23 cellular contexts compared by ENCODE assay signal in the genomic region with DNA sequence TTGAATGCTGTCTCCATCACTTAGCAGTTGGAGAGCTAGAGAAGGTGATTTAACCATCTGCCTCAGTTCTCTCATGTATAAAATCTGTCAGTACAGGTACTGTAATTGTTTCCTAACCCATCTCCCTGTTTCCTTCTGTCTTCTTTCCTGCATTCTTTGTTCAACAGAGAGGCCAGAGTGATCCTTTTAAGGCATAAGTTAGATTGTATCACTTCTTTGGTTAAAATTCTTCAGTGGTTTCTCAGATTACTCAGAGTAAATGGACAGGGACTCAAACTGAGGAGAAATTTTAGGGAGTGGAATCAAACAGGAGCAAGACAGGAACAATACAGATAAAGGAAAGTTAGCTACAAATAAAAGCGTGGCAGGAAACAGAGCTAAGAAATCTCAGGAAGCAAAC. TPM values are rescaled to one million over a fixed set of nuclear protein-coding genes. Genes with fewer than 3 reads are reported as not detected.
DNase-seq lines count a peak whose midpoint lies in the region; ATAC-seq, FAIRE-seq and TF ChIP-seq lines count a peak whose summit lies in the region.
"Had no signal": no experiment of that assay in that cellular context is flagged by ENCODE, and none has a peak within 500 bp of the region (broad histone marks: within the 10 kb centered on the region; RNA-seq: fewer than 3 reads in every experiment).

No MANE protein-coding gene starts in this region.

- FAIRE-seq in astrocyte (lab: Jason Lieb, UNC), result peak; percentile 76
- FAIRE-seq: A549, D721Med, G401.6, GM12892, GM18507, RCC 7860 had no signal

- DNase-seq in ELR (ENCODE audit: low read depth) (peak; percentile 29), M059J (ENCODE audit: low read depth) (peak; percentile 72), astrocyte (ENCODE audit: low read depth) (peak; percentile 42), osteoblast (ENCODE audit: insufficient read length, low spot score, missing footprints) (no peak), mesothelial cell of epicardium (ENCODE audit: low spot score in 2 of 2, unreplicated experiment in 2 of 2) (no peak), HuH-7.5 (ENCODE audit: low spot score) (no peak), MM.1S (no peak)
- DNase-seq: BE2C, DMS53, KBM-7, MV-4-11, NCI-H1105 treated with DMSO at 0.1 percent for 48 hours, NCI-H2029 treated with DMSO at 0.1 percent for 48 hours, NCI-H2171 treated with DMSO at 0.1 percent for 48 hours, NCI-H526, SJCRH30 had no signal

- H3K9me3 Mint-ChIP-seq in astrocyte (ENCODE audit: unreplicated experiment) (peaks cover 4% of the 10 kb centered on the region), mesothelial cell of epicardium (peaks cover 30% of the 10 kb centered on the region)

- ATAC-seq in GM21390 (IDR thresholded peaks at IDR 0.05; ENCODE audit: unreplicated experiment), result no peak
- ATAC-seq: A549 had no signal

- no peaks in the 10 kb centered on the region for H4K20me1 ChIP-seq in astrocyte (ENCODE audit: insufficient read depth, low read length)
- no peaks in the 10 kb centered on the region for H4K20me1 ChIP-seq in osteoblast (ENCODE audit: insufficient read depth, low read length)
- H4K20me1 ChIP-seq in MM.1S (ENCODE audit: insufficient read depth, low read length), result no peaks in the 10 kb centered on the region

- H3K27me3 ChIP-seq in astrocyte (ENCODE audit: insufficient read depth, low read length), result no peaks in the 10 kb centered on the region
- H3K27me3 ChIP-seq in osteoblast (ENCODE audit: insufficient read depth, low read length), result no peaks in the 10 kb centered on the region
- no peaks in the 10 kb centered on the region for H3K27me3 ChIP-seq in MM.1S (replicated peaks; ENCODE audit: insufficient read depth, low read length)
- H3K27me3 ChIP-seq: BE2C, SJCRH30 had no signal

- H3K27me3 Mint-ChIP-seq in astrocyte (ENCODE audit: low read depth, unreplicated experiment), result no peaks in the 10 kb centered on the region
- no peaks in the 10 kb centered on the region for H3K27me3 Mint-ChIP-seq in mesothelial cell of epicardium (ENCODE audit: low read depth)

- H3K36me3 Mint-ChIP-seq in astrocyte (ENCODE audit: low read depth, unreplicated experiment) (peaks cover 2% of the 10 kb centered on the region), mesothelial cell of epicardium (peaks cover 9% of the 10 kb centered on the region)

- H3K4me3 ChIP-seq in astrocyte (ENCODE audit: insufficient read depth, low read depth, low read length) (no peak overlapping the region), osteoblast (ENCODE audit: insufficient read depth, low read length) (no peak overlapping the region), MM.1S (ENCODE audit: low read length) (no peak overlapping the region)
- H3K4me3 ChIP-seq: A549, SJCRH30 had no signal

- H3K9me2 ChIP-seq in MM.1S (replicated peaks; ENCODE audit: insufficient read depth, low read length), result no peaks in the 10 kb centered on the region

- TF ChIP-seq CTCF in astrocyte (IDR thresholded peaks at IDR 0.05; ENCODE audit: insufficient read depth, low read depth, low read length), result no peak
- TF ChIP-seq CTCF in osteoblast (IDR thresholded peaks at IDR 0.05; ENCODE audit: extremely low read depth, low read depth, low read length), result no peak
- no peak for TF ChIP-seq CTCF in mesothelial cell of epicardium (IDR thresholded peaks at IDR 0.05; ENCODE audit: unreplicated experiment)
- TF ChIP-seq CTCF in MM.1S (IDR thresholded peaks at IDR 0.05; ENCODE audit: low read length), result no peak

- H3K27ac Mint-ChIP-seq in astrocyte (ENCODE audit: unreplicated experiment) (peak overlapping the region; percentile 13), mesothelial cell of epicardium (no peak overlapping the region)

- no peak overlapping the region for H3K4me3 Mint-ChIP-seq in astrocyte (ENCODE audit: unreplicated experiment)
- no peak overlapping the region for H3K4me3 Mint-ChIP-seq in mesothelial cell of epicardium

- H3K36me3 ChIP-seq in astrocyte (ENCODE audit: insufficient read depth, low read length) (no peaks in the 10 kb centered on the region), osteoblast (ENCODE audit: insufficient read depth, low read length) (no peaks in the 10 kb centered on the region), MM.1S (replicated peaks; ENCODE audit: insufficient read depth, low read length) (no peaks in the 10 kb centered on the region)
- H3K36me3 ChIP-seq: BE2C, SJCRH30 had no signal

- H3K9me3 ChIP-seq in astrocyte (ENCODE audit: insufficient read depth, low read depth, low read length) (no peaks in the 10 kb centered on the region), osteoblast (ENCODE audit: low read depth, low read length) (no peaks in the 10 kb centered on the region), MM.1S (replicated peaks; ENCODE audit: insufficient read depth, low read length) (no peaks in the 10 kb centered on the region)
- H3K9me3 ChIP-seq: BE2C, SJCRH30 had no signal

- H3K79me2 ChIP-seq in astrocyte (ENCODE audit: insufficient read depth, low read length), result no peaks in the 10 kb centered on the region
- no peaks in the 10 kb centered on the region for H3K79me2 ChIP-seq in osteoblast (ENCODE audit: insufficient read depth, low read length)
- no peaks in the 10 kb centered on the region for H3K79me2 ChIP-seq in MM.1S (ENCODE audit: low read length)

- no peaks in the 10 kb centered on the region for H3K4me1 ChIP-seq in astrocyte (ENCODE audit: insufficient read depth, low read length)
- peaks cover 3% of the 10 kb centered on the region for H3K4me1 ChIP-seq in osteoblast (ENCODE audit: insufficient read depth, low read length)
- no peaks in the 10 kb centered on the region for H3K4me1 ChIP-seq in MM.1S (ENCODE audit: low read length)
- H3K4me1 ChIP-seq: A549, BE2C, SJCRH30 had no signal

- H3K4me1 Mint-ChIP-seq in astrocyte (ENCODE audit: low read depth, unreplicated experiment), result peaks cover 9% of the 10 kb centered on the region
- peaks cover 3% of the 10 kb centered on the region for H3K4me1 Mint-ChIP-seq in mesothelial cell of epicardium

- H3F3A ChIP-seq in MM.1S (ENCODE audit: insufficient read depth, low read length), result no peaks in the 10 kb centered on the region

- H3K4me2 ChIP-seq in astrocyte (ENCODE audit: low read length), result no peak overlapping the region
- no peak overlapping the region for H3K4me2 ChIP-seq in osteoblast (ENCODE audit: insufficient read depth, low read length)
- no peak overlapping the region for H3K4me2 ChIP-seq in MM.1S (ENCODE audit: low read depth, low read length)
- H3K4me2 ChIP-seq: A549 had no signal

- H3K27ac ChIP-seq in astrocyte (ENCODE audit: low read depth, low read length), result no peak overlapping the region
- no peak overlapping the region for H3K27ac ChIP-seq in osteoblast (ENCODE audit: low read depth, low read length)
- H3K27ac ChIP-seq in MM.1S (ENCODE audit: low read length), result no peak overlapping the region
- H3K27ac ChIP-seq: A549, SJCRH30 had no signal

- H2AFZ ChIP-seq in astrocyte (ENCODE audit: low read depth, low read length), result no peak overlapping the region
- H2AFZ ChIP-seq in osteoblast (ENCODE audit: low read length), result peak overlapping the region; percentile 28
- H2AFZ ChIP-seq in MM.1S (ENCODE audit: low read length), result no peak overlapping the region

- H3K9ac ChIP-seq in astrocyte (ENCODE audit: low read length) (no peak overlapping the region), MM.1S (ENCODE audit: low read length) (no peak overlapping the region)

RNA-seq across cellular contexts. Expression of gene SSX2IP, which starts 45.2 kb away (rescaled TPM):
- total RNA-seq in M059J (2014; rRNA removed; shearing (Covaris generic)), result 41.3 and 45.5 TPM in 2 replicates
- total RNA-seq in astrocyte (13.4 and 14.1 TPM in 2 replicates), osteoblast (10.9 TPM in 2 replicates), mesothelial cell of epicardium (18.2 to 21.3 TPM (median 20.5 TPM) in 3 replicates)

Comparison
In these comparisons a context has a peak if more than half of its experiments do, and no peak if none do; other contexts are left out.
1. DNase-seq: peak in ELR (single experiment), M059J (single experiment) and astrocyte (single experiment); none in osteoblast (single experiment), mesothelial cell of epicardium (0 of 2), HuH-7.5 (single experiment) and MM.1S (single experiment).